ENCODE assay signal across 19 cellular contexts in genomic region chr17:6094453-6094852, GRCh38. TPM values are rescaled to one million over a fixed set of nuclear protein-coding genes. Genes with fewer than 3 reads are reported as not detected.
DNase-seq lines count a peak whose midpoint lies in the region; FAIRE-seq and TF ChIP-seq lines count a peak whose summit lies in the region.
"Had no signal": no experiment of that assay in that cellular context is flagged by ENCODE, and none has a peak within 500 bp of the region (broad histone marks: within the 10 kb centered on the region; RNA-seq: fewer than 3 reads in every experiment).

No MANE protein-coding gene starts in this region.

- no peaks in the 10 kb centered on the region for H3K9me1 ChIP-seq in endothelial cell of umbilical vein (replicated peaks; ENCODE audit: control insufficient read depth, extremely low read depth, insufficient read depth, low read length)

- TF ChIP-seq POLR2A in endothelial cell of umbilical vein (IDR thresholded peaks at IDR 0.05; ENCODE audit: low read depth, low read length) (no peak), spleen (IDR thresholded peaks at IDR 0.05) (no peak)

- no peaks in the 10 kb centered on the region for H4K20me1 ChIP-seq in endothelial cell of umbilical vein (replicated peaks; ENCODE audit: control insufficient read depth, extremely low read depth, insufficient read depth, low read length)

- H2AFZ ChIP-seq in endothelial cell of umbilical vein (ENCODE audit: low read depth, low read length) = no peak overlapping the region

- H3K4me1 ChIP-seq in HEK293 (ENCODE audit: control insufficient read depth, insufficient read depth, low read length) (no peaks in the 10 kb centered on the region), endothelial cell of umbilical vein (ENCODE audit: control insufficient read depth, extremely low read depth, insufficient read depth, low read length) (peaks cover 25% of the 10 kb centered on the region), spleen (peaks cover 0 to 35% (median 8%) of the 10 kb centered on the region in 6 donors)

- H3K36me3 ChIP-seq in HEK293 (ENCODE audit: control insufficient read depth in 2 of 2, insufficient read depth in 1 of 2, low read length in 2 of 2) (peaks cover 3 to 26% of the 10 kb centered on the region in 2 experiments; a peak in 2 of 3 replicates), endothelial cell of umbilical vein (ENCODE audit: control insufficient read depth in 2 of 2, extremely low read depth in 1 of 2, insufficient read depth in 2 of 2, low read length in 2 of 2) (peaks cover 0 to 37% of the 10 kb centered on the region in 2 experiments), spleen (peaks cover 0 to 37% (median 0%) of the 10 kb centered on the region in 6 donors)

- POLR2A ChIA-PET in HEK293 (lab: Yijun Ruan, JAX) = no interaction called here
- POLR2A ChIA-PET in endothelial cell of umbilical vein (lab: Charles Lee) = no interaction called here

- peak; percentile 28 for FAIRE-seq in endothelial cell of umbilical vein (lab: Jason Lieb, UNC)
- FAIRE-seq: GM12891, GM18507, H1 had no signal

- no peaks in the 10 kb centered on the region for H3K27me3 ChIP-seq in endothelial cell of umbilical vein (ENCODE audit: control insufficient read depth in 2 of 2, insufficient read depth in 2 of 2, low read length in 2 of 2)
- no peaks in the 10 kb centered on the region for H3K27me3 ChIP-seq in spleen (replicated peaks in 1 of 7)

- H3K9me3 ChIP-seq in HEK293 (ENCODE audit: control insufficient read depth, insufficient read depth, low read depth, low read length) (no peaks in the 10 kb centered on the region), endothelial cell of umbilical vein (replicated peaks; ENCODE audit: control insufficient read depth, insufficient read depth, low read length) (no peaks in the 10 kb centered on the region), spleen (no peaks in the 10 kb centered on the region)

- BruUV-seq in endothelial cell of umbilical vein (replicated peaks; lab: Mats Ljungman, UMichigan) = no TSS peak

- TF ChIP-seq CTCF in HEK293 (tag by site-specific recombination; IDR thresholded peaks at IDR 0.05) (no peak), endothelial cell of umbilical vein (IDR thresholded peaks at IDR 0.05; ENCODE audit: extremely low read depth in 1 of 2, insufficient read depth in 1 of 2, low read depth in 1 of 2, low read length in 2 of 2) (no peak), spleen (IDR thresholded peaks at IDR 0.05 in 8 of 11, conservative IDR thresholded peaks at IDR 0.05 in 3 of 11) (no peak)

- H3K27ac ChIP-seq in HEK293 (ENCODE audit: extremely low read depth, low read depth, low read length) = no peak overlapping the region
- no peak overlapping the region for H3K27ac ChIP-seq in endothelial cell of umbilical vein (ENCODE audit: insufficient read depth, low read depth, low read length)
- H3K27ac ChIP-seq in spleen = no peak overlapping the region

- H3K9ac ChIP-seq in endothelial cell of umbilical vein (replicated peaks; ENCODE audit: extremely low read depth, insufficient read depth, low read length) = no peak overlapping the region

- CTCF ChIA-PET in HEK293 (lab: Yijun Ruan, JAX) (interaction anchor here (0.6 to 1.0 kb wide), 2 partner anchors 27 to 28 kb away, joined by 3 read pairs; no protein-coding TSS in a partner anchor), endothelial cell of umbilical vein (lab: Charles Lee) (interaction anchor here (1.3 kb wide), 1 partner anchor 25 kb away, joined by 3 read pairs; the partner anchor contains the start of gene WSCD1)

- H3K4me3 ChIP-seq in HEK293 (ENCODE audit: low read depth, low read length) (no peak overlapping the region), endothelial cell of umbilical vein (replicated peaks in 1 of 3; ENCODE audit: insufficient read depth in 1 of 3, low read depth in 1 of 3, low read length in 3 of 3) (no peak overlapping the region), spleen (no peak overlapping the region)

- 24 to 47% (median 34%) methylated on average over 1 of the region's 1 CpG for WGBS in spleen, 5 donors

- intact Hi-C loops in endothelial cell of umbilical vein (cut with micrococcal nuclease) = no loop called here
- intact Hi-C loops in spleen (cut with DNase I; ENCODE audit: low total_unique reads) = no loop called here

- no peak for DNase-seq in endothelial cell of umbilical vein (ENCODE audit: low read depth, low spot score)
- DNase-seq in spleen = peak; percentile 1
- no peak for DNase-seq in stimulated activated CD4-positive, alpha-beta T cell treated with anti-CD3 and anti-CD28 coated beads, Interleukin-4, amount 100 ng/mL, for 4 hours
- no peak for DNase-seq in activated CD8-positive, alpha-beta memory T cell treated with anti-CD3 and anti-CD28 coated beads, Interleukin-2, amount 50 U/mL, for 4 hours
- DNase-seq in NCI-H1092 treated with DMSO at 0.1 percent for 48 hours (lab: John Stamatoyannopoulos, UW) = no peak
- DNase-seq: C1 segment of cervical spinal cord; Calu3; CD4-positive, alpha-beta memory T cell; COR-L47; DMS53; DMS79 treated with DMSO at 0.1 percent for 48 hours; GF-D8; H7; HFFc6 had no signal

- no peak overlapping the region for H3K4me2 ChIP-seq in endothelial cell of umbilical vein (ENCODE audit: insufficient read depth, low read length)

- H3K79me2 ChIP-seq in endothelial cell of umbilical vein (ENCODE audit: control insufficient read depth, insufficient read depth, low read length) = no peaks in the 10 kb centered on the region

- dilution Hi-C loops in endothelial cell of umbilical vein (cut with MboI; ENCODE audit: extremely low pct_ligation_motif_present, low sequenced_read_pairs) = no loop called here

TF ChIP-seq in HEK293, 187 proteins besides CTCF, POLR2A, EP300 and RAD21 (continues in another document):
- TF ChIP-seq REPIN1 (tag by site-specific recombination; IDR thresholded peaks at IDR 0.05; ENCODE audit: low read depth) (no peak), ZNF148 (tag by site-specific recombination; IDR thresholded peaks at IDR 0.05; ENCODE audit: borderline replicate concordance) (no peak), EGR2 (tag by site-specific recombination; IDR thresholded peaks at IDR 0.05; ENCODE audit: low read depth) (no peak)

TF ChIP-seq in endothelial cell of umbilical vein, 7 proteins besides CTCF, POLR2A, EP300 and RAD21:
- TF ChIP-seq EZH2 (IDR thresholded peaks at IDR 0.05; ENCODE audit: borderline replicate concordance, low read depth, low read length, severe bottlenecking) = no peak
- no peak for TF ChIP-seq POLR2AphosphoS5 (IDR thresholded peaks at IDR 0.05; ENCODE audit: insufficient read depth, low read depth, low read length)
- TF ChIP-seq JUN (IDR thresholded peaks at IDR 0.05; ENCODE audit: borderline replicate concordance, insufficient read depth, insufficient read length, low read depth) = no peak
- no peak for TF ChIP-seq MYC (IDR thresholded peaks at IDR 0.05; ENCODE audit: low read depth, low read length)
- TF ChIP-seq GATA2 (IDR thresholded peaks at IDR 0.05; ENCODE audit: insufficient read depth, insufficient read length, low read depth, low read length) = no peak
- no peak for TF ChIP-seq FOS (IDR thresholded peaks at IDR 0.05; ENCODE audit: borderline replicate concordance, insufficient read depth, low read length)
- no peak for TF ChIP-seq MAX (IDR thresholded peaks at IDR 0.05; ENCODE audit: insufficient read depth, insufficient read length)

RNA-seq across cellular contexts. Expression of gene WSCD1, which starts 24.3 kb away (rescaled TPM):
- total RNA-seq in endothelial cell of umbilical vein = 45.7 and 49.4 TPM in 2 replicates
- polyA plus RNA-seq in endothelial cell of umbilical vein = 21.5 and 26.4 TPM in 2 replicates
- polyA plus RNA-seq in endothelial cell of umbilical vein (2011; cell fraction: cytosol; rRNA removed) = 11.3 and 15.0 TPM in 2 replicates
- polyA plus RNA-seq in endothelial cell of umbilical vein (2011; cell fraction: nucleus; rRNA removed) = 12.0 and 14.4 TPM in 2 replicates
- polyA plus RNA-seq in endothelial cell of umbilical vein (2012) = 16.8 and 19.7 TPM in 2 replicates
- polyA minus RNA-seq in endothelial cell of umbilical vein = 20.5 and 22.8 TPM in 2 replicates
- not detected for polyA minus RNA-seq in endothelial cell of umbilical vein (2011; cell fraction: cytosol; rRNA and poly(A)+ RNA removed)
- 6.5 and 15.5 TPM in 2 replicates for polyA minus RNA-seq in endothelial cell of umbilical vein (2011; cell fraction: nucleus; rRNA and poly(A)+ RNA removed)
- total RNA-seq in spleen = 10 to 100 TPM; 22.9 to 84.1 (median 53.6) TPM
- polyA plus RNA-seq in spleen = 1 to 10 TPM; 2.4 to 6.2 (median 5.8) TPM
- total RNA-seq: G401, HFFc6 had no signal
- polyA plus RNA-seq: CD4-positive, alpha-beta memory T cell had no signal
